ENCODE assay signal across 9 cellular contexts in the genomic region with DNA sequence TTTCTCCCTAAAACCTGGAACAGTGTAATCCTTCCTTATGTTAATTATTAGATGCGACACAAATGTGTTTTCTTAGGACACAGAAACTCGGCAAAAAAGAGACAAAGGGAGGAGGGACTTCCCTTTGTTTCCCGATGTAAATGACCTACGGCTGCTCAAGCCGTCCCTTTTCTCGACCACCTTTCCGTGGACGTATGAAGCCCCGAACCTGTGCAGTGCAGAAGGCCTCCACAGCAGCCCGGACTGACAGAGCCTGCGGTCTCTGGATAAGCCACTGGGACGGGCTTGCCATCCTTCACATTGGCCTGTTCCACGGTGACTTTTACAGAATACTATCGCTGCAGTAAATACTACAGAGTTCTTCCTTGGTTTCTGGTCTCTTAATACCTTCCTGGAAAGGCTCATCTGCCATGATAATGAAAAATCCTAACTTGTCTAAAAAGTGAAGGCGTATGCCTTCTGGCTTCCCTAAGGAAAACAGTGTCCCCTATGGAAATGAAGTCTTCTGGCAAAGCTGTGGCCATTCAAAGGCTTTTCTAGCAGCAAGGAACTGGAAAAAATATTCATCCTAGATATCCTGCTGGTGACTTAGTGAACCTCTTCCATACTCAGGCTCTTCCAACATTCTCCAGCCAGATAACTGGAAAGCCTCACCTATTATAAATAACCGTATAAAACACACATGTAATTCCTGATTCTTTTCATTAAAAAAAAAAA.
DNase-seq lines count a peak whose midpoint lies in the region; TF ChIP-seq lines count a peak whose summit lies in the region.
"Had no signal": no experiment of that assay in that cellular context is flagged by ENCODE, and none has a peak within 500 bp of the region (broad histone marks: within the 10 kb centered on the region; RNA-seq: fewer than 3 reads in every experiment).

No MANE protein-coding gene starts in this region.

- intact Hi-C loops in Caco-2 (cut with micrococcal nuclease; ENCODE audit: unreplicated experiment), result loop anchor here (2.0 to 5.0 kb wide), 2 partner anchors 84 to 564 kb away; no protein-coding TSS in a partner anchor

- H3K4me1 ChIP-seq in Caco-2, result peaks cover 19% of the 10 kb centered on the region; the same call in 1 of the 2 replicates
- H3K4me1 ChIP-seq in fibroblast of lung (ENCODE audit: control insufficient read depth, extremely low read depth, insufficient read depth, low read length), result peaks cover 8% of the 10 kb centered on the region

- no TSS peak for BruUV-seq in Caco-2 (replicated peaks; lab: Mats Ljungman, UMichigan)

- peak overlapping the region; percentile 83 for H3K4me2 ChIP-seq in fibroblast of lung (ENCODE audit: extremely low read depth, insufficient read depth, low read length)

- no peaks in the 10 kb centered on the region for H4K20me1 ChIP-seq in fibroblast of lung (ENCODE audit: control insufficient read depth, extremely low read depth, insufficient read depth, low read length)

- H3K27ac Mint-ChIP-seq in Caco-2 (ENCODE audit: unreplicated experiment) (peak overlapping the region; percentile 79), osteocyte (ENCODE audit: unreplicated experiment) (peak overlapping the region; percentile 98)

- peak in 1 of 2 experiments; percentile 14 for DNase-seq in Caco-2
- DNase-seq in SK-N-MC (ENCODE audit: low read depth, low spot score), result no peak
- DNase-seq in fibroblast of lung (ENCODE audit: low read depth in 2 of 2), result no peak
- DNase-seq in osteocyte (ENCODE audit: extremely low spot score, unreplicated experiment), result no peak
- no peak for DNase-seq in inferior parietal cortex (ENCODE audit: extremely low spot score)
- no peak for DNase-seq in NCI-H345 (lab: John Stamatoyannopoulos, UW)
- DNase-seq in T-helper 9 cell, result no peak
- DNase-seq in NCI-H82 treated with DMSO at 0.1 percent for 48 hours (lab: John Stamatoyannopoulos, UW; ENCODE audit: unreplicated experiment), result no peak
- DNase-seq: NCI-H2029 treated with DMSO at 0.1 percent for 48 hours had no signal

- H3K36me3 Mint-ChIP-seq in Caco-2 (ENCODE audit: insufficient read depth, unreplicated experiment) (peaks cover 16% of the 10 kb centered on the region), osteocyte (ENCODE audit: unreplicated experiment) (peaks cover 2% of the 10 kb centered on the region)

- POLR2A ChIA-PET in Caco-2 (lab: Charles Lee), result no interaction called here

- H3K27me3 ChIP-seq in Caco-2 (replicated peaks; ENCODE audit: control insufficient read depth, insufficient read depth, low read length), result no peaks in the 10 kb centered on the region
- H3K27me3 ChIP-seq in fibroblast of lung (ENCODE audit: control insufficient read depth, insufficient read depth, low read length), result no peaks in the 10 kb centered on the region

- TF ChIP-seq CTCF in Caco-2 (IDR thresholded peaks at IDR 0.05; ENCODE audit: insufficient read depth in 1 of 2, low read depth in 1 of 2, low read length in 1 of 2, severe bottlenecking in 1 of 2, unreplicated experiment in 1 of 2) (no peak), fibroblast of lung (conservative IDR thresholded peaks at IDR 0.05 in 1 of 2, IDR thresholded peaks at IDR 0.05 in 1 of 2; ENCODE audit: low read depth in 1 of 2, low read length in 2 of 2) (no peak), osteocyte (IDR thresholded peaks at IDR 0.05) (no peak)

- peaks cover 68% of the 10 kb centered on the region for H3K79me2 ChIP-seq in fibroblast of lung (ENCODE audit: control insufficient read depth, insufficient read depth, low read length)

- H3K36me3 ChIP-seq in Caco-2 (ENCODE audit: control insufficient read depth, insufficient read depth, low read length) (peaks cover 1% of the 10 kb centered on the region; the same call in 1 of the 2 replicates), SK-N-MC (ENCODE audit: insufficient read depth, low read length) (no peaks in the 10 kb centered on the region), fibroblast of lung (ENCODE audit: control insufficient read depth, insufficient read depth, low read length) (no peaks in the 10 kb centered on the region)

- H3K4me3 ChIP-seq in Caco-2 (ENCODE audit: low read depth, low read length), result peak overlapping the region; percentile 90
- H3K4me3 ChIP-seq in SK-N-MC, result peak overlapping the region; percentile 68
- H3K4me3 ChIP-seq in fibroblast of lung (replicated peaks in 1 of 4; ENCODE audit: control extremely low read depth in 1 of 4, insufficient read depth in 1 of 4, low read depth in 3 of 4, low read length in 4 of 4), result peak overlapping the region; percentile 16 to 54 (median 34)

- no peak overlapping the region for H3K27ac ChIP-seq in SK-N-MC
- peak overlapping the region; percentile 69 for H3K27ac ChIP-seq in fibroblast of lung (ENCODE audit: insufficient read depth, low read length)

- H3K4me3 Mint-ChIP-seq in Caco-2 (ENCODE audit: unreplicated experiment), result peak overlapping the region; percentile 75
- peak overlapping the region; percentile 80 for H3K4me3 Mint-ChIP-seq in osteocyte (ENCODE audit: unreplicated experiment)

- H3K4me1 Mint-ChIP-seq in Caco-2 (ENCODE audit: low read depth, unreplicated experiment), result peaks cover 30% of the 10 kb centered on the region
- H3K4me1 Mint-ChIP-seq in osteocyte (ENCODE audit: unreplicated experiment), result peaks cover 58% of the 10 kb centered on the region

- H2AFZ ChIP-seq in fibroblast of lung (ENCODE audit: low read length), result no peak overlapping the region

- no peaks in the 10 kb centered on the region for H3K9me3 Mint-ChIP-seq in Caco-2 (ENCODE audit: unreplicated experiment)
- no peaks in the 10 kb centered on the region for H3K9me3 Mint-ChIP-seq in osteocyte (ENCODE audit: unreplicated experiment)

- CTCF ChIA-PET in Caco-2 (lab: Charles Lee), result interaction anchor here (1.1 kb wide), 1 partner anchor 561 kb away, joined by 3 read pairs; no protein-coding TSS in a partner anchor

- H3K27me3 Mint-ChIP-seq in Caco-2 (ENCODE audit: insufficient read depth, unreplicated experiment), result no peaks in the 10 kb centered on the region
- H3K27me3 Mint-ChIP-seq in osteocyte (ENCODE audit: unreplicated experiment), result no peaks in the 10 kb centered on the region

- H3K9me3 ChIP-seq in Caco-2 (no peaks in the 10 kb centered on the region), SK-N-MC (ENCODE audit: low read depth, low read length) (no peaks in the 10 kb centered on the region), fibroblast of lung (ENCODE audit: control insufficient read depth, insufficient read depth, low read depth, low read length) (no peaks in the 10 kb centered on the region)

- H3K9ac ChIP-seq in SK-N-MC (ENCODE audit: insufficient read length) (no peak overlapping the region), fibroblast of lung (ENCODE audit: insufficient read depth, low read length) (peak overlapping the region; percentile 23)

Comparison
In these comparisons a context has a peak if more than half of its experiments do, and no peak if none do; other contexts are left out.
1. H3K4me3 ChIP-seq: peak in every context shown above with its lines; median percentile 90 in Caco-2; 68 in SK-N-MC; 34 in fibroblast of lung.